2 cellular contexts compared by ENCODE assay signal in genomic region chr4:52718123-52718522, GRCh38.
A peak's percentile ranks its signal among the peaks of the same experiment; 100 is the strongest.
TF ChIP-seq lines count a peak whose summit lies in the region.

No MANE protein-coding gene starts in this region.

TF ChIP-seq in IMR-90, 13 proteins besides CTCF, POLR2A, EP300 and RAD21:
- TF ChIP-seq, protein P1, sequence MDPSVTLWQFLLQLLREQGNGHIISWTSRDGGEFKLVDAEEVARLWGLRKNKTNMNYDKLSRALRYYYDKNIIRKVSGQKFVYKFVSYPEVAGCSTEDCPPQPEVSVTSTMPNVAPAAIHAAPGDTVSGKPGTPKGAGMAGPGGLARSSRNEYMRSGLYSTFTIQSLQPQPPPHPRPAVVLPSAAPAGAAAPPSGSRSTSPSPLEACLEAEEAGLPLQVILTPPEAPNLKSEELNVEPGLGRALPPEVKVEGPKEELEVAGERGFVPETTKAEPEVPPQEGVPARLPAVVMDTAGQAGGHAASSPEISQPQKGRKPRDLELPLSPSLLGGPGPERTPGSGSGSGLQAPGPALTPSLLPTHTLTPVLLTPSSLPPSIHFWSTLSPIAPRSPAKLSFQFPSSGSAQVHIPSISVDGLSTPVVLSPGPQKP (IDR thresholded peaks at IDR 0.05; ENCODE audit: borderline replicate concordance, low read depth, low read length), result no peak
- TF ChIP-seq FOS (IDR thresholded peaks at IDR 0.05; ENCODE audit: low read depth, low read length) (no peak), NFE2L2 (IDR thresholded peaks at IDR 0.05; ENCODE audit: low read depth, low read length) (no peak), MXI1 (IDR thresholded peaks at IDR 0.05; ENCODE audit: borderline replicate concordance, low read depth, low read length) (no peak), RCOR1 (IDR thresholded peaks at IDR 0.05; ENCODE audit: insufficient replicate concordance, low read length) (no peak), SMC3 (IDR thresholded peaks at IDR 0.05; ENCODE audit: low read depth, low read length) (no peak), MAZ (IDR thresholded peaks at IDR 0.05; ENCODE audit: borderline replicate concordance, low read depth, low read length) (no peak), CHD1 (IDR thresholded peaks at IDR 0.05; ENCODE audit: low read depth, low read length) (no peak), MAFK (IDR thresholded peaks at IDR 0.05; ENCODE audit: low read depth, low read length) (no peak)
TF ChIP-seq in IMR-90: peak in this region for 0.

TF ChIP-seq in WTC11, 78 proteins besides CTCF, POLR2A, EP300 and RAD21:
- TF ChIP-seq MXD4 (CRISPR knock-in tag; IDR thresholded peaks at IDR 0.05; ENCODE audit: borderline replicate concordance), result no peak
- no peak for TF ChIP-seq CREB1 (CRISPR knock-in tag; IDR thresholded peaks at IDR 0.05)
- peak; percentile 76 for TF ChIP-seq NFATC4 (CRISPR knock-in tag; IDR thresholded peaks at IDR 0.05)
- TF ChIP-seq ZNF121 (CRISPR knock-in tag; IDR thresholded peaks at IDR 0.05), result peak; percentile 83
- no peak for TF ChIP-seq TEAD4 (CRISPR knock-in tag; IDR thresholded peaks at IDR 0.05)
- peak; percentile 44; the same call in 1 of the 2 replicates for TF ChIP-seq ERG (CRISPR knock-in tag; IDR thresholded peaks at IDR 0.05)
- TF ChIP-seq JUN (CRISPR knock-in tag; IDR thresholded peaks at IDR 0.05), result no peak
- no peak for TF ChIP-seq GRHL2 (CRISPR knock-in tag; IDR thresholded peaks at IDR 0.05; ENCODE audit: insufficient replicate concordance, severe bottlenecking)
- TF ChIP-seq, protein P2, sequence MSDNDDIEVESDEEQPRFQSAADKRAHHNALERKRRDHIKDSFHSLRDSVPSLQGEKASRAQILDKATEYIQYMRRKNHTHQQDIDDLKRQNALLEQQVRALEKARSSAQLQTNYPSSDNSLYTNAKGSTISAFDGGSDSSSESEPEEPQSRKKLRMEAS (CRISPR knock-in tag; IDR thresholded peaks at IDR 0.05), result no peak
- TF ChIP-seq ZNF317 (CRISPR knock-in tag; IDR thresholded peaks at IDR 0.05; ENCODE audit: borderline replicate concordance, low read depth), result no peak
- TF ChIP-seq ATF1 (CRISPR knock-in tag; IDR thresholded peaks at IDR 0.05), result no peak
- TF ChIP-seq, protein P3, sequence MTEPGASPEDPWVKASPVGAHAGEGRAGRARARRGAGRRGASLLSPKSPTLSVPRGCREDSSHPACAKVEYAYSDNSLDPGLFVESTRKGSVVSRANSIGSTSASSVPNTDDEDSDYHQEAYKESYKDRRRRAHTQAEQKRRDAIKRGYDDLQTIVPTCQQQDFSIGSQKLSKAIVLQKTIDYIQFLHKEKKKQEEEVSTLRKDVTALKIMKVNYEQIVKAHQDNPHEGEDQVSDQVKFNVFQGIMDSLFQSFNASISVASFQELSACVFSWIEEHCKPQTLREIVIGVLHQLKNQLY (CRISPR knock-in tag; IDR thresholded peaks at IDR 0.05), result no peak
- TF ChIP-seq ZNF263 (CRISPR knock-in tag; IDR thresholded peaks at IDR 0.05; ENCODE audit: low read depth), result no peak
- TF ChIP-seq, protein P4, sequence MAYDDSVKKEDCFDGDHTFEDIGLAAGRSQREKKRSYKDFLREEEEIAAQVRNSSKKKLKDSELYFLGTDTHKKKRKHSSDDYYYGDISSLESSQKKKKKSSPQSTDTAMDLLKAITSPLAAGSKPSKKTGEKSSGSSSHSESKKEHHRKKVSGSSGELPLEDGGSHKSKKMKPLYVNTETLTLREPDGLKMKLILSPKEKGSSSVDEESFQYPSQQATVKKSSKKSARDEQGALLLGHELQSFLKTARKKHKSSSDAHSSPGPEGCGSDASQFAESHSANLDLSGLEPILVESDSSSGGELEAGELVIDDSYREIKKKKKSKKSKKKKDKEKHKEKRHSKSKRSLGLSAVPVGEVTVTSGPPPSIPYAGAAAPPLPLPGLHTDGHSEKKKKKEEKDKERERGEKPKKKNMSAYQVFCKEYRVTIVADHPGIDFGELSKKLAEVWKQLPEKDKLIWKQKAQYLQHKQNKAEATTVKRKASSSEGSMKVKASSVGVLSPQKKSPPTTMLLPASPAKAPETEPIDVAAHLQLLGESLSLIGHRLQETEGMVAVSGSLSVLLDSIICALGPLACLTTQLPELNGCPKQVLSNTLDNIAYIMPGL (CRISPR knock-in tag; IDR thresholded peaks at IDR 0.05), result no peak
- no peak for TF ChIP-seq STAT6 (CRISPR knock-in tag; conservative IDR thresholded peaks at IDR 0.05; ENCODE audit: low read depth)
- TF ChIP-seq PRRX2 (CRISPR knock-in tag; IDR thresholded peaks at IDR 0.05), result peak; percentile 84
- TF ChIP-seq, protein P5, sequence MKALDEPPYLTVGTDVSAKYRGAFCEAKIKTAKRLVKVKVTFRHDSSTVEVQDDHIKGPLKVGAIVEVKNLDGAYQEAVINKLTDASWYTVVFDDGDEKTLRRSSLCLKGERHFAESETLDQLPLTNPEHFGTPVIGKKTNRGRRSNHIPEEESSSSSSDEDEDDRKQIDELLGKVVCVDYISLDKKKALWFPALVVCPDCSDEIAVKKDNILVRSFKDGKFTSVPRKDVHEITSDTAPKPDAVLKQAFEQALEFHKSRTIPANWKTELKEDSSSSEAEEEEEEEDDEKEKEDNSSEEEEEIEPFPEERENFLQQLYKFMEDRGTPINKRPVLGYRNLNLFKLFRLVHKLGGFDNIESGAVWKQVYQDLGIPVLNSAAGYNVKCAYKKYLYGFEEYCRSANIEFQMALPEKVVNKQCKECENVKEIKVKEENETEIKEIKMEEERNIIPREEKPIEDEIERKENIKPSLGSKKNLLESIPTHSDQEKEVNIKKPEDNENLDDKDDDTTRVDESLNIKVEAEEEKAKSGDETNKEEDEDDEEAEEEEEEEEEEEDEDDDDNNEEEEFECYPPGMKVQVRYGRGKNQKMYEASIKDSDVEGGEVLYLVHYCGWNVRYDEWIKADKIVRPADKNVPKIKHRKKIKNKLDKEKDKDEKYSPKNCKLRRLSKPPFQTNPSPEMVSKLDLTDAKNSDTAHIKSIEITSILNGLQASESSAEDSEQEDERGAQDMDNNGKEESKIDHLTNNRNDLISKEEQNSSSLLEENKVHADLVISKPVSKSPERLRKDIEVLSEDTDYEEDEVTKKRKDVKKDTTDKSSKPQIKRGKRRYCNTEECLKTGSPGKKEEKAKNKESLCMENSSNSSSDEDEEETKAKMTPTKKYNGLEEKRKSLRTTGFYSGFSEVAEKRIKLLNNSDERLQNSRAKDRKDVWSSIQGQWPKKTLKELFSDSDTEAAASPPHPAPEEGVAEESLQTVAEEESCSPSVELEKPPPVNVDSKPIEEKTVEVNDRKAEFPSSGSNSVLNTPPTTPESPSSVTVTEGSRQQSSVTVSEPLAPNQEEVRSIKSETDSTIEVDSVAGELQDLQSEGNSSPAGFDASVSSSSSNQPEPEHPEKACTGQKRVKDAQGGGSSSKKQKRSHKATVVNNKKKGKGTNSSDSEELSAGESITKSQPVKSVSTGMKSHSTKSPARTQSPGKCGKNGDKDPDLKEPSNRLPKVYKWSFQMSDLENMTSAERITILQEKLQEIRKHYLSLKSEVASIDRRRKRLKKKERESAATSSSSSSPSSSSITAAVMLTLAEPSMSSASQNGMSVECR (CRISPR knock-in tag; IDR thresholded peaks at IDR 0.05; ENCODE audit: borderline replicate concordance), result no peak
- TF ChIP-seq IRF2 (CRISPR knock-in tag; IDR thresholded peaks at IDR 0.05; ENCODE audit: borderline replicate concordance, low read depth), result no peak
- peak; percentile 70; the same call in 1 of the 2 replicates for TF ChIP-seq ZNF671 (CRISPR knock-in tag; IDR thresholded peaks at IDR 0.05)
- TF ChIP-seq, protein P6, sequence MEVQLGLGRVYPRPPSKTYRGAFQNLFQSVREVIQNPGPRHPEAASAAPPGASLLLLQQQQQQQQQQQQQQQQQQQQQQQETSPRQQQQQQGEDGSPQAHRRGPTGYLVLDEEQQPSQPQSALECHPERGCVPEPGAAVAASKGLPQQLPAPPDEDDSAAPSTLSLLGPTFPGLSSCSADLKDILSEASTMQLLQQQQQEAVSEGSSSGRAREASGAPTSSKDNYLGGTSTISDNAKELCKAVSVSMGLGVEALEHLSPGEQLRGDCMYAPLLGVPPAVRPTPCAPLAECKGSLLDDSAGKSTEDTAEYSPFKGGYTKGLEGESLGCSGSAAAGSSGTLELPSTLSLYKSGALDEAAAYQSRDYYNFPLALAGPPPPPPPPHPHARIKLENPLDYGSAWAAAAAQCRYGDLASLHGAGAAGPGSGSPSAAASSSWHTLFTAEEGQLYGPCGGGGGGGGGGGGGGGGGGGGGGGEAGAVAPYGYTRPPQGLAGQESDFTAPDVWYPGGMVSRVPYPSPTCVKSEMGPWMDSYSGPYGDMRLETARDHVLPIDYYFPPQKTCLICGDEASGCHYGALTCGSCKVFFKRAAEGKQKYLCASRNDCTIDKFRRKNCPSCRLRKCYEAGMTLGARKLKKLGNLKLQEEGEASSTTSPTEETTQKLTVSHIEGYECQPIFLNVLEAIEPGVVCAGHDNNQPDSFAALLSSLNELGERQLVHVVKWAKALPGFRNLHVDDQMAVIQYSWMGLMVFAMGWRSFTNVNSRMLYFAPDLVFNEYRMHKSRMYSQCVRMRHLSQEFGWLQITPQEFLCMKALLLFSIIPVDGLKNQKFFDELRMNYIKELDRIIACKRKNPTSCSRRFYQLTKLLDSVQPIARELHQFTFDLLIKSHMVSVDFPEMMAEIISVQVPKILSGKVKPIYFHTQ (CRISPR knock-in tag; IDR thresholded peaks at IDR 0.05), result peak; percentile 85
- TF ChIP-seq, protein P7, sequence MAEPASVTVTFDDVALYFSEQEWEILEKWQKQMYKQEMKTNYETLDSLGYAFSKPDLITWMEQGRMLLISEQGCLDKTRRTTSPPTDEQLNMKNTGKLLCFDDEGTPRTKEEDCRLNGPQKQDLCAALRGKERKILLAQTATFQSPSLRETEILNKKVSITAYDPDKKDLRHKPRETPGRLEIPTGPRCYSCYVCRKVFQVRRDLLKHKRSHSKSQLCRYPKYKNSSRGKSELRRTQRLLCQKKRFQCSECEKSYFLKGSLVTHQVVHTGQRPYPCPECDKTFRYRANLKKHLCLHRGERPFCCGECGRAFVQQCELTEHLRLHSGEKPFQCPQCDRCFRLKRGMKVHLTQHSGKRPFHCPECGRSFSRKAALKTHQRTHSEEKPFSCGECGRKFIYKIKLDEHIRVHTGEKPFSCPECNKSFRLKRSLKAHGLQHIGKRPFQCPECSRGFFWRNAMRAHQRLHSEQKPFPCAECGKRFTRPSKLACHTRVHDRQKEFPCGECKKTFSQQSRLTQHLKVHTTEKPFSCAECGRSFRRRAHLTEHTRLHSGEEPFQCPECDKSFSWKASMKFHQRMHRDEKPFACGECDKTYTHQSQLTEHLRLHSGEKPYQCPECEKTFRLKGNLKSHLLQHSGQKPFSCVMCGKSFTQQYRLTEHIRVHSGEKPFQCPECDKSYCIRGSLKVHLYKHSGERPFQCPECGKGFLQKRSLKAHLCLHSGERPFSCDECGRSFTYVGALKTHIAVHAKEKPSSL (CRISPR knock-in tag; conservative IDR thresholded peaks at IDR 0.05), result 0 out of 2 replicates have a peak, but pooled peaks have one; percentile 44
- no peak for TF ChIP-seq CBFB (CRISPR knock-in tag; IDR thresholded peaks at IDR 0.05; ENCODE audit: low read depth)
- TF ChIP-seq, protein P8, sequence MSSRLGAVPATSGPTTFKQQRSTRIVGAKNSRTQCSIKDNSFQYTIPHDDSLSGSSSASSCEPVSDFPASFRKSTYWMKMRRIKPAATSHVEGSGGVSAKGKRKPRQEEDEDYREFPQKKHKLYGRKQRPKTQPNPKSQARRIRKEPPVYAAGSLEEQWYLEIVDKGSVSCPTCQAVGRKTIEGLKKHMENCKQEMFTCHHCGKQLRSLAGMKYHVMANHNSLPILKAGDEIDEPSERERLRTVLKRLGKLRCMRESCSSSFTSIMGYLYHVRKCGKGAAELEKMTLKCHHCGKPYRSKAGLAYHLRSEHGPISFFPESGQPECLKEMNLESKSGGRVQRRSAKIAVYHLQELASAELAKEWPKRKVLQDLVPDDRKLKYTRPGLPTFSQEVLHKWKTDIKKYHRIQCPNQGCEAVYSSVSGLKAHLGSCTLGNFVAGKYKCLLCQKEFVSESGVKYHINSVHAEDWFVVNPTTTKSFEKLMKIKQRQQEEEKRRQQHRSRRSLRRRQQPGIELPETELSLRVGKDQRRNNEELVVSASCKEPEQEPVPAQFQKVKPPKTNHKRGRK (CRISPR knock-in tag; IDR thresholded peaks at IDR 0.05; ENCODE audit: borderline replicate concordance), result no peak
- TF ChIP-seq MYBL2 (CRISPR knock-in tag; IDR thresholded peaks at IDR 0.05), result no peak
- TF ChIP-seq ZNF416 (CRISPR knock-in tag; IDR thresholded peaks at IDR 0.05), result peak; percentile 89
TF ChIP-seq in WTC11: peak in this region for 8.
